In the genomic region with DNA sequence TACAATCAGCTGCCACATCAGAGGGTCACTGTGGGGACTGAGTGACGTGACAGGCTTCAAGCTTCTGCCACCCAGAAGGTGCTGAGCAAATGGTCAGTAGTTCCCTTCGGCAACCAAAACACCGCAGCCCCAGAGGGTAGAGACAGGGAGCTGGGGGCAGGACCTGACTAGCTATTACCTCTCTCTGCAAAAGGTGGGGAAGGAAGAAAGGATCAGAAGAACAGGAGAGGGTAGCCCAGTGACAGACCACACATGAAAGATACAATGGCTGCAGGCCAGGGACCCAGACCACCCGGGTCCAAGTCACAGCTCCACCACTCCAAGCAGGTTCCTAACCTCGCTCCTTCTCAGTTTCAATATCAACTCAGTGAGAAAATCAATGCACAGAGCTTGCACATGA, we compare ENCODE assay signal across 27 cellular contexts.
"Had no signal": no experiment of that assay in that cellular context is flagged by ENCODE, and none has a peak within 500 bp of the region (broad histone marks: within the 10 kb centered on the region; RNA-seq: fewer than 3 reads in every experiment).

No MANE protein-coding gene starts in this region.

- ATAC-seq: activated CD4-positive, CD25-positive, alpha-beta regulatory T cell treated with anti-CD3 and anti-CD28 coated beads, Interleukin-2, amount 50 U/mL, for 24 hours; activated CD8-positive, alpha-beta T cell treated with anti-CD3 and anti-CD28 coated beads for 36 hours; activated naive CD8-positive, alpha-beta T cell treated with anti-CD3 and anti-CD28 coated beads, Interleukin-2, amount 50 U/mL, for 24 hours; T-helper 17 cell had no signal

- DNase-seq: activated B cell treated with CpG ODN at 0.5 μM for 24 hours; activated CD4-positive, alpha-beta T cell treated with anti-CD3 and anti-CD28 coated beads for 48 hours; activated CD4-positive, alpha-beta T cell treated with anti-CD3 and anti-CD28 coated beads, Interleukin-2, amount 50 U/mL, for 1 hour; activated CD4-positive, alpha-beta T cell treated with anti-CD3 and anti-CD28 coated beads, Interleukin-2, amount 50 U/mL, for 48 hours; activated CD8-positive, alpha-beta T cell treated with anti-CD3 and anti-CD28 coated beads for 36 hours; activated effector memory CD4-positive, alpha-beta T cell treated with anti-CD3 and anti-CD28 coated beads, Interleukin-2, amount 50 U/mL, for 16 hours; activated naive CD4-positive, alpha-beta T cell treated with anti-CD3 and anti-CD28 coated beads for 36 hours; activated naive CD8-positive, alpha-beta T cell treated with anti-CD3 and anti-CD28 coated beads for 36 hours; activated naive CD8-positive, alpha-beta T cell treated with anti-CD3 and anti-CD28 coated beads, Interleukin-2, amount 50 U/mL, for 24 hours; activated T-cell treated with anti-CD3 and anti-CD28 coated beads, Interleukin-2, amount 50 U/mL, for 1 hour; activated T-cell treated with anti-CD3 and anti-CD28 coated beads, Interleukin-2, amount 50 U/mL, for 48 hours; amygdala; aorta; central memory CD4-positive, alpha-beta T cell; cerebellar nuclear complex; colonic mucosa; effector CD8-positive, alpha-beta T cell; foreskin fibroblast; T-helper 1 cell; T-helper 17 cell; T1000; WERI-Rb-1 had no signal

- H3K4me1 ChIP-seq: adrenal gland, breast epithelium, colonic mucosa had no signal

- H3K4me3 ChIP-seq: adrenal gland, breast epithelium, cardiac muscle cell, colonic mucosa had no signal

- H3K27me3 ChIP-seq: cardiac muscle cell, colonic mucosa had no signal

- H3K27ac ChIP-seq: adrenal gland, breast epithelium, cardiac muscle cell, colonic mucosa, epithelial cell of prostate, WERI-Rb-1 had no signal

- H3K36me3 ChIP-seq: adrenal gland, breast epithelium, cardiac muscle cell, colonic mucosa, WERI-Rb-1 had no signal

- H3K9me3 ChIP-seq: adrenal gland, breast epithelium, colonic mucosa had no signal
